In genomic region chr6:135170849-135171248, GRCh38 we compare ENCODE assay signal across 13 cellular contexts. TPM values are rescaled to one million over a fixed set of nuclear protein-coding genes. Genes with fewer than 3 reads are reported as not detected.
DNase-seq lines count a peak whose midpoint lies in the region; ATAC-seq lines count a peak whose summit lies in the region.
"Had no signal": no experiment of that assay in that cellular context is flagged by ENCODE, and none has a peak within 500 bp of the region (broad histone marks: within the 10 kb centered on the region; RNA-seq: fewer than 3 reads in every experiment).

No MANE protein-coding gene starts in this region.

- H4K91ac ChIP-seq in neuronal stem cell (ENCODE audit: low read depth, low read length, poor library complexity): no peak overlapping the region

- H3K4ac ChIP-seq in neuronal stem cell (ENCODE audit: low read length): no peak overlapping the region

- no CpG with 5 or more reads among the region's 3 CpGs for WGBS in neuronal stem cell (ENCODE audit: extremely low coverage in 2 of 2, insufficient read length in 2 of 2, insufficient replicate concordance in 1 of 2), 2 donors

- no peak overlapping the region for H3K4me3 ChIP-seq in neuronal stem cell (ENCODE audit: low read length in 2 of 2)
- H3K4me3 ChIP-seq: adrenal gland had no signal

- no peak overlapping the region for H3K4me2 ChIP-seq in neuronal stem cell (ENCODE audit: insufficient read depth, low read length, poor library complexity, severe bottlenecking)

- H4K8ac ChIP-seq in neuronal stem cell (ENCODE audit: low read depth, low read length): no peak overlapping the region

- no peaks in the 10 kb centered on the region for H3K9me3 Mint-ChIP-seq in activated naive CD8-positive, alpha-beta T cell (ENCODE audit: low read depth)
- H3K9me3 Mint-ChIP-seq: naive thymus-derived CD8-positive, alpha-beta T cell had no signal

- H3K23ac ChIP-seq in neuronal stem cell (ENCODE audit: low read depth, low read length, poor library complexity): no peak overlapping the region

- H2BK12ac ChIP-seq in neuronal stem cell (ENCODE audit: low read length): no peak overlapping the region

- H3K14ac ChIP-seq in neuronal stem cell (ENCODE audit: low read length): no peak overlapping the region

- no peaks in the 10 kb centered on the region for H3K36me3 ChIP-seq in neuronal stem cell (replicated peaks in 1 of 2; ENCODE audit: control insufficient read depth in 2 of 2, insufficient read depth in 2 of 2, low read length in 2 of 2)
- H3K36me3 ChIP-seq: adrenal gland had no signal

- no peaks in the 10 kb centered on the region for H3K36me3 Mint-ChIP-seq in activated naive CD8-positive, alpha-beta T cell
- H3K36me3 Mint-ChIP-seq: naive thymus-derived CD8-positive, alpha-beta T cell had no signal

- no peak overlapping the region for H2BK5ac ChIP-seq in neuronal stem cell (ENCODE audit: low read length)

- H2BK15ac ChIP-seq in neuronal stem cell (ENCODE audit: low read length): no peak overlapping the region

- no peaks in the 10 kb centered on the region for H3K79me1 ChIP-seq in neuronal stem cell (ENCODE audit: low read depth, low read length)

- DNase-seq in stimulated activated CD4-positive, alpha-beta T cell treated with anti-CD3 and anti-CD28 coated beads, Interleukin-15, amount 100 ng/mL, for 24 hours: peak; percentile 31
- no peak for DNase-seq in stimulated activated CD4-positive, alpha-beta T cell treated with anti-CD3 and anti-CD28 coated beads, Interleukin-12 subunit alpha, Interleukin-12 subunit beta, amount 100 ng/mL, for 4 hours
- DNase-seq in HCEC 1CT: no peak
- DNase-seq in UCSD-AML1 (lab: John Stamatoyannopoulos, UW; ENCODE audit: unreplicated experiment): no peak
- no peak for DNase-seq in neuronal stem cell (ENCODE audit: low spot score)
- DNase-seq: adrenal gland; kidney glomerular epithelial cell; naive thymus-derived CD8-positive, alpha-beta T cell; NCI-H510A treated with DMSO at 0.1 percent for 48 hours; SHP77 had no signal

- no peak overlapping the region for H2BK120ac ChIP-seq in neuronal stem cell (ENCODE audit: low read depth, low read length)

- H3K4me1 ChIP-seq in neuronal stem cell (ENCODE audit: control insufficient read depth in 2 of 2, insufficient read depth in 1 of 2, low read depth in 1 of 2, low read length in 2 of 2): no peaks in the 10 kb centered on the region
- H3K4me1 ChIP-seq: adrenal gland had no signal

- peaks cover 19% of the 10 kb centered on the region for H3K4me1 Mint-ChIP-seq in activated naive CD8-positive, alpha-beta T cell (ENCODE audit: low read depth)

- ATAC-seq in HG03039 (IDR thresholded peaks at IDR 0.05; ENCODE audit: unreplicated experiment) (peak; percentile 40), GM21737 (IDR thresholded peaks at IDR 0.05; ENCODE audit: unreplicated experiment) (no peak)
- ATAC-seq: naive thymus-derived CD8-positive, alpha-beta T cell had no signal

- H3K4me3 Mint-ChIP-seq in activated naive CD8-positive, alpha-beta T cell: peak overlapping the region; percentile 11
- H3K4me3 Mint-ChIP-seq: naive thymus-derived CD8-positive, alpha-beta T cell had no signal

- no peaks in the 10 kb centered on the region for H3K9me3 ChIP-seq in neuronal stem cell (replicated peaks in 1 of 2; ENCODE audit: control insufficient read depth in 2 of 2, insufficient read depth in 1 of 2, low read depth in 1 of 2, low read length in 2 of 2)
- H3K9me3 ChIP-seq: adrenal gland had no signal

- H2AK5ac ChIP-seq in neuronal stem cell (ENCODE audit: low read depth, low read length): no peak overlapping the region

- no peak overlapping the region for H2AFZ ChIP-seq in neuronal stem cell (ENCODE audit: low read length)

- peak overlapping the region; percentile 88 for H3K27ac Mint-ChIP-seq in activated naive CD8-positive, alpha-beta T cell
- H3K27ac Mint-ChIP-seq: naive thymus-derived CD8-positive, alpha-beta T cell had no signal

- H3K18ac ChIP-seq in neuronal stem cell (ENCODE audit: low read length): no peak overlapping the region

- H3K27me3 Mint-ChIP-seq in activated naive CD8-positive, alpha-beta T cell: no peaks in the 10 kb centered on the region
- H3K27me3 Mint-ChIP-seq: naive thymus-derived CD8-positive, alpha-beta T cell had no signal

- peaks cover 0 to 18% (median 0%) of the 10 kb centered on the region in 3 experiments for H3K27me3 ChIP-seq in neuronal stem cell (ENCODE audit: control insufficient read depth in 3 of 3, insufficient read depth in 3 of 3, low read depth in 1 of 3, low read length in 3 of 3)
- H3K27me3 ChIP-seq: adrenal gland had no signal

- H3K9ac ChIP-seq in neuronal stem cell (ENCODE audit: low read depth, low read length, poor library complexity): no peak overlapping the region

- no peak overlapping the region for H3K27ac ChIP-seq in neuronal stem cell (replicated peaks; ENCODE audit: low read length)
- H3K27ac ChIP-seq: adrenal gland had no signal

RNA-seq across cellular contexts. Expression of gene MYB, which starts 10.3 kb away (rescaled TPM):
- 2.6 TPM for polyA plus RNA-seq in neuronal stem cell (2013, experiment 1 of 2)
- 2.3 TPM for polyA plus RNA-seq in neuronal stem cell (2013, experiment 2 of 2)
